Comparison of ENCODE assay signal across 1 cellular context in the genomic region with DNA sequence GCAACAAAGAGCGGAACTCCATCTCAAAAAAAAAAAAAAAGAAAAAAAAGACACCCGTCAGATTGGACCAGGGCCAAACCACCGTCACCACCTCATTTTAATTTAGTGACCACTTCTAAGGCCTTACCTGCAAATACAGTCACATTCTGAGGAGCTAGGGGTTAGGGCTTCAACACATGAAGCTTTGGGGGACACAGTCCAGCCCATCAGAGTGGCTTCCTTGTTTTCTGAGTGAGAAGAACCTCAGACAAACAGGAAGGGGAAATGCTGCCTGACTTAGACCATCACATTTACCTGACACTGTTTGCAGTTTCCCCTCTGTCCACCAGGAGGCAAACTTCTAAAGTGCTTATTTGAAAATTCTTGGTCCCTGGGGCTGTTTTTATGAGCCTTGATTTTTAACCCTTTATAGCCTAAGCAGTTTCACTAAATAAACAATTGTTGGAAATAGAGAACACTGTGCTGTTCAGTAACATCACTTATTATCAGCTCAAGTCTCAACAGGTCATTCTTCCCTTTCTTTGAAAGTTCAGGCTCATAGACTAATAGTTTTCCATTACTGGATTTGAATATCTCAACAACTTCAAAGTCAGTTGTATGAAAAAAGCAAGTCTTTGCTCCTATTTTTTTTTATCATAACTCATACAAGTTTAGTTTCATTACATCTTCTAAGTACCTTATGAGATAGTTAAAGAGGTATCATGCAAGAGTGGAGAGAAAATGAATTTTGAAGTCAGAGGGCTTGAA.
TF ChIP-seq lines count a peak whose summit lies in the region.

No MANE protein-coding gene starts in this region.

TF ChIP-seq in HEK293, 187 proteins besides CTCF, POLR2A, EP300 and RAD21 (continued from another document):
- TF ChIP-seq, protein P1, sequence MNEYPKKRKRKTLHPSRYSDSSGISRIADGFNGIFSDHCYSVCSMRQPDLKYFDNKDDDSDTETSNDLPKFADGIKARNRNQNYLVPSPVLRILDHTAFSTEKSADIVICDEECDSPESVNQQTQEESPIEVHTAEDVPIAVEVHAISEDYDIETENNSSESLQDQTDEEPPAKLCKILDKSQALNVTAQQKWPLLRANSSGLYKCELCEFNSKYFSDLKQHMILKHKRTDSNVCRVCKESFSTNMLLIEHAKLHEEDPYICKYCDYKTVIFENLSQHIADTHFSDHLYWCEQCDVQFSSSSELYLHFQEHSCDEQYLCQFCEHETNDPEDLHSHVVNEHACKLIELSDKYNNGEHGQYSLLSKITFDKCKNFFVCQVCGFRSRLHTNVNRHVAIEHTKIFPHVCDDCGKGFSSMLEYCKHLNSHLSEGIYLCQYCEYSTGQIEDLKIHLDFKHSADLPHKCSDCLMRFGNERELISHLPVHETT (tag by site-specific recombination; IDR thresholded peaks at IDR 0.05): no peak
- TF ChIP-seq, protein P2, sequence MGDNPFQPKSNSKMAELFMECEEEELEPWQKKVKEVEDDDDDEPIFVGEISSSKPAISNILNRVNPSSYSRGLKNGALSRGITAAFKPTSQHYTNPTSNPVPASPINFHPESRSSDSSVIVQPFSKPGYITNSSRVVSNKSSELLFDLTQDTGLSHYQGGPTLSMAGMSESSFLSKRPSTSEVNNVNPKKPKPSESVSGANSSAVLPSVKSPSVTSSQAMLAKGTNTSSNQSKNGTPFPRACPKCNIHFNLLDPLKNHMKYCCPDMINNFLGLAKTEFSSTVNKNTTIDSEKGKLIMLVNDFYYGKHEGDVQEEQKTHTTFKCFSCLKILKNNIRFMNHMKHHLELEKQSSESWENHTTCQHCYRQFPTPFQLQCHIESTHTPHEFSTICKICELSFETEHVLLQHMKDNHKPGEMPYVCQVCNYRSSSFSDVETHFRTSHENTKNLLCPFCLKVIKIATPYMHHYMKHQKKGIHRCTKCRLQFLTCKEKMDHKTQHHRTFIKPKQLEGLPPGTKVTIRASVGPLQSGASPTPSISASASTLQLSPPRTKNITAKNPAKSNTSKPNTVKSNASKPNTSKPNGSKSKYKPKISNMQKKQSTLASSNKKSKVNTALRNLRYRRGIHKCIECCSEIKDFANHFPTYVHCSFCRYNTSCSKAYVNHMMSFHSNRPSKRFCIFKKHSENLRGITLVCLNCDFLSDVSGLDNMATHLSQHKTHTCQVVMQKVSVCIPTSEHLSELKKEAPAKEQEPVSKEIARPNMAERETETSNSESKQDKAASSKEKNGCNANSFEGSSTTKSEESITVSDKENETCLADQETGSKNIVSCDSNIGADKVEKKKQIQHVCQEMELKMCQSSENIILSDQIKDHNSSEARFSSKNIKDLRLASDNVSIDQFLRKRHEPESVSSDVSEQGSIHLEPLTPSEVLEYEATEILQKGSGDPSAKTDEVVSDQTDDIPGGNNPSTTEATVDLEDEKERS (tag by site-specific recombination; IDR thresholded peaks at IDR 0.05): no peak
- TF ChIP-seq ZNF660 (tag by site-specific recombination; IDR thresholded peaks at IDR 0.05) (peak; percentile 64; the same call in 1 of the 2 replicates), ZNF76 (tag by site-specific recombination; IDR thresholded peaks at IDR 0.05; ENCODE audit: borderline replicate concordance, low read depth) (no peak)
